In genomic region chr9:129550977-129551376, GRCh38 we compare ENCODE assay signal across 8 cellular contexts.
DNase-seq lines count a peak whose midpoint lies in the region; ATAC-seq and TF ChIP-seq lines count a peak whose summit lies in the region.
"Not testable (repeated sequence)": the region's sequence is repeated elsewhere in the genome, so short reads cannot be mapped to it uniquely, and the experiment has no call there.

No MANE protein-coding gene starts in this region.

- H3K27me3 ChIP-seq in GM23338 (ENCODE audit: insufficient read depth) = peaks cover 60% of the 10 kb centered on the region

- peak overlapping the region; percentile 65; the same call in 1 of the 2 replicates for H3K4me3 ChIP-seq in GM23338

- not testable (repeated sequence) for H3K27ac Mint-ChIP-seq in GM23338; activated CD4-positive, alpha-beta T cell treated with anti-CD3 and anti-CD28 coated beads, Interleukin-2, amount 10 ng/mL, durations not matched to agents 24 days and 14 days; activated naive CD4-positive, alpha-beta T cell treated with anti-CD3 and anti-CD28 coated beads, Interleukin-2, amount 50 U/mL, for 24 hours; central memory CD8-positive, alpha-beta T cell (ENCODE audit: low read depth)
- peak overlapping the region in 2 of 10 donors; percentile 13 to 67 for H3K27ac Mint-ChIP-seq in naive thymus-derived CD8-positive, alpha-beta T cell

- not testable (repeated sequence) for H3K36me3 Mint-ChIP-seq in GM23338 (ENCODE audit: low read depth); activated CD4-positive, alpha-beta T cell treated with anti-CD3 and anti-CD28 coated beads, Interleukin-2, amount 10 ng/mL, durations not matched to agents 24 days and 14 days (ENCODE audit: low read depth); activated naive CD4-positive, alpha-beta T cell treated with anti-CD3 and anti-CD28 coated beads, Interleukin-2, amount 50 U/mL, for 24 hours; central memory CD8-positive, alpha-beta T cell (ENCODE audit: insufficient read depth); naive thymus-derived CD8-positive, alpha-beta T cell

- not testable (repeated sequence) for H3K36me3 ChIP-seq in GM23338 (ENCODE audit: insufficient read depth)

- POLR2A ChIA-PET in naive thymus-derived CD8-positive, alpha-beta T cell (lab: Charles Lee) = interaction anchor here (1.3 kb wide), 1 partner anchor 167 kb away, joined by 3 read pairs; no protein-coding TSS in a partner anchor

- intact Hi-C loops in activated CD4-positive, alpha-beta T cell treated with anti-CD3 and anti-CD28 coated beads, Interleukin-2, amount 10 ng/mL, durations not matched to agents 24 days and 14 days (cut with micrococcal nuclease); Right ventricle myocardium inferior (cut with DNase I); posterior vena cava (cut with DNase I): not testable (repeated sequence)

- not testable (repeated sequence) for DNase-seq in GM23338 (ENCODE audit: low spot score); activated CD4-positive, alpha-beta T cell treated with anti-CD3 and anti-CD28 coated beads, Interleukin-2, amount 10 ng/mL, durations not matched to agents 24 days and 14 days; central memory CD8-positive, alpha-beta T cell (ENCODE audit: low spot score in 2 of 2); naive thymus-derived CD8-positive, alpha-beta T cell
- DNase-seq in Right ventricle myocardium inferior (ENCODE audit: missing footprints) = peak; percentile 15
- DNase-seq in posterior vena cava (ENCODE audit: low spot score) = peak; percentile 28

- H3K27ac ChIP-seq in GM23338 (ENCODE audit: low read depth) = not testable (repeated sequence)
- peak overlapping the region; percentile 93 for H3K27ac ChIP-seq in temporal lobe (ENCODE audit: low read depth, low read length)

- H3K79me2 ChIP-seq in GM23338 (replicated peaks; ENCODE audit: insufficient read depth) = not testable (repeated sequence)

- not testable (repeated sequence) for TF ChIP-seq CTCF in GM23338 (conservative IDR thresholded peaks at IDR 0.05; ENCODE audit: low read depth in 2 of 2)

- H3F3A ChIP-seq in GM23338 (replicated peaks; ENCODE audit: low read depth) = not testable (repeated sequence)

- H2AFZ ChIP-seq in GM23338 = not testable (repeated sequence)

- not testable (repeated sequence) for ATAC-seq in GM23338; central memory CD8-positive, alpha-beta T cell (replicated peaks; ENCODE audit: extremely low read depth, poor library complexity, severe bottlenecking); Right ventricle myocardium inferior; naive thymus-derived CD8-positive, alpha-beta T cell

- H3K4me3 Mint-ChIP-seq in GM23338 = peak overlapping the region; percentile 70
- peak overlapping the region; percentile 82 for H3K4me3 Mint-ChIP-seq in activated CD4-positive, alpha-beta T cell treated with anti-CD3 and anti-CD28 coated beads, Interleukin-2, amount 10 ng/mL, durations not matched to agents 24 days and 14 days
- H3K4me3 Mint-ChIP-seq in activated naive CD4-positive, alpha-beta T cell treated with anti-CD3 and anti-CD28 coated beads, Interleukin-2, amount 50 U/mL, for 24 hours = peak overlapping the region; percentile 59
- H3K4me3 Mint-ChIP-seq in central memory CD8-positive, alpha-beta T cell = peak overlapping the region; percentile 63
- H3K4me3 Mint-ChIP-seq in naive thymus-derived CD8-positive, alpha-beta T cell = peak overlapping the region in 7 of 10 donors; percentile 14 to 88 (median 71)

- peaks cover 17% of the 10 kb centered on the region for H3K4me1 Mint-ChIP-seq in GM23338
- not testable (repeated sequence) for H3K4me1 Mint-ChIP-seq in activated CD4-positive, alpha-beta T cell treated with anti-CD3 and anti-CD28 coated beads, Interleukin-2, amount 10 ng/mL, durations not matched to agents 24 days and 14 days; activated naive CD4-positive, alpha-beta T cell treated with anti-CD3 and anti-CD28 coated beads, Interleukin-2, amount 50 U/mL, for 24 hours
- peaks cover 11% of the 10 kb centered on the region for H3K4me1 Mint-ChIP-seq in central memory CD8-positive, alpha-beta T cell
- H3K4me1 Mint-ChIP-seq in naive thymus-derived CD8-positive, alpha-beta T cell = peaks cover 8 to 12% (median 9%) of the 10 kb centered on the region in 4 donors

- H3K9me3 Mint-ChIP-seq in GM23338; activated CD4-positive, alpha-beta T cell treated with anti-CD3 and anti-CD28 coated beads, Interleukin-2, amount 10 ng/mL, durations not matched to agents 24 days and 14 days; activated naive CD4-positive, alpha-beta T cell treated with anti-CD3 and anti-CD28 coated beads, Interleukin-2, amount 50 U/mL, for 24 hours; central memory CD8-positive, alpha-beta T cell; naive thymus-derived CD8-positive, alpha-beta T cell: not testable (repeated sequence)

- not testable (repeated sequence) for H3K9me2 ChIP-seq in GM23338 (ENCODE audit: insufficient read depth)

- H4K20me1 ChIP-seq in GM23338 (replicated peaks; ENCODE audit: insufficient read depth) = not testable (repeated sequence)

- peak overlapping the region; percentile 95; the same call in 1 of the 2 replicates for H3K4me2 ChIP-seq in GM23338

- H3K27me3 Mint-ChIP-seq in GM23338 (ENCODE audit: insufficient read depth, low read depth, poor library complexity) = peaks cover 31% of the 10 kb centered on the region
- H3K27me3 Mint-ChIP-seq in activated CD4-positive, alpha-beta T cell treated with anti-CD3 and anti-CD28 coated beads, Interleukin-2, amount 10 ng/mL, durations not matched to agents 24 days and 14 days = peaks cover 44% of the 10 kb centered on the region
- not testable (repeated sequence) for H3K27me3 Mint-ChIP-seq in activated naive CD4-positive, alpha-beta T cell treated with anti-CD3 and anti-CD28 coated beads, Interleukin-2, amount 50 U/mL, for 24 hours
- H3K27me3 Mint-ChIP-seq in central memory CD8-positive, alpha-beta T cell = peaks cover 51% of the 10 kb centered on the region
- peaks cover 11 to 36% (median 31%) of the 10 kb centered on the region in 5 donors for H3K27me3 Mint-ChIP-seq in naive thymus-derived CD8-positive, alpha-beta T cell

- H3K4me1 ChIP-seq in GM23338 (ENCODE audit: insufficient read depth) = not testable (repeated sequence)
